Comparison of ENCODE assay signal across 8 cellular contexts in the genomic region with DNA sequence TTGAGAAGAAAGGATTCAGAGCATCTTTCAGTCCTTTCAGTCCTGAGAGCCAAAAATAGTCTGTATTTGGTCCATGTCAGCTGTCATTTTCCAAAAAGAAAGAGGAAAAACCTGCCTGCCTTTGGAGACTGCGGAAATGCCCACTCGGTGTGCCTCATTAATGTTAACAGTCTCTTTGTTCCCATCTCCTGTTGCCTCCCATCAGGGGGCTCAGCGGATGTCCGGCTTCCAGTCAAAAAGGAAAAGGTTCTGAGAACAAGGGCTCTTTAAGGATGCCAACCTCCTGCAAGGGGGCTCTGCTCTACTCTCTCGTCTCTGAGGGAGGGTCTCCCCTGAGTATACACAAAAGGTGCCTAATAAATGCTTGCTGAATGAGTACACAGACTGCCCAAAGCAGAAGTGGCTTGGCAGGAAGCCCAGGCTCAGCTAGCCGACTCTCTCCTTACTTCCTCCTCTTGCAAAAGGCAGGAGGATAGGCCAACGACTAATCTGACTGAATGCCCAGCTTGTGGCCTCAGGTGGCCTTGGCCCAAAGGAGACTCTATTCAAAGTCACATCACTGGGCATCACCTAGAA. TPM values are rescaled to one million over a fixed set of nuclear protein-coding genes. Genes with fewer than 3 reads are reported as not detected.
DNase-seq lines count a peak whose midpoint lies in the region; ATAC-seq and TF ChIP-seq lines count a peak whose summit lies in the region.

No MANE protein-coding gene starts in this region.

- H3K36me3 Mint-ChIP-seq in activated CD8-positive, alpha-beta T cell treated with anti-CD3 and anti-CD28 coated beads, Interleukin-2, amount 10 ng/mL, durations not matched to agents 7 days and 5 days (ENCODE audit: low read depth): peaks cover 37% of the 10 kb centered on the region

- H3K36me3 ChIP-seq in MG63 (peaks cover 42% of the 10 kb centered on the region), OCI-LY7 (ENCODE audit: insufficient read depth, low read length) (peaks cover 29% of the 10 kb centered on the region)

- BruUV-seq in OCI-LY7 (replicated peaks; lab: Mats Ljungman, UMichigan): no TSS peak

- H3K4me3 ChIP-seq in MG63 (no peak overlapping the region), OCI-LY7 (ENCODE audit: low read depth, low read length, poor library complexity, severe bottlenecking) (no peak overlapping the region)

- CTCF ChIA-PET in OCI-LY7 (lab: Charles Lee; ENCODE audit: unreplicated experiment): no interaction called here
- CTCF ChIA-PET in activated CD8-positive, alpha-beta T cell treated with anti-CD3 and anti-CD28 coated beads, Interleukin-2, amount 10 ng/mL, durations not matched to agents 7 days and 5 days (lab: Charles Lee): interaction anchor here (0.7 to 7.6 kb wide), 5 partner anchors 12 to 192 kb away, joined by 5 to 133 read pairs (median 54); a partner anchor contains a TSS

- peak; percentile 64 for DNase-seq in AG08396 (ENCODE audit: low spot score)
- peak; percentile 71 for DNase-seq in MG63
- peak in 40 of 58 donors; percentile 7 to 84 (median 40) for DNase-seq in anterior cingulate cortex (lab: John Stamatoyannopoulos, UW)
- DNase-seq in iPS-NIHi7 (ENCODE audit: extremely low spot score): peak; percentile 71
- DNase-seq in OCI-LY7 (ENCODE audit: low spot score): no peak
- no peak for DNase-seq in NK-92 treated with Interleukin-12 subunit alpha and Interleukin-12 subunit beta, amount 100 ng/mL, for 24 hours (lab: John Stamatoyannopoulos, UW)
- no peak for DNase-seq in activated CD8-positive, alpha-beta T cell treated with anti-CD3 and anti-CD28 coated beads, Interleukin-2, amount 10 ng/mL, durations not matched to agents 7 days and 5 days
- DNase-seq in GM10266 (ENCODE audit: extremely low spot score): no peak

- H3K4me3 Mint-ChIP-seq in activated CD8-positive, alpha-beta T cell treated with anti-CD3 and anti-CD28 coated beads, Interleukin-2, amount 10 ng/mL, durations not matched to agents 7 days and 5 days: no peak overlapping the region

- ATAC-seq in activated CD8-positive, alpha-beta T cell treated with anti-CD3 and anti-CD28 coated beads, Interleukin-2, amount 10 ng/mL, durations not matched to agents 7 days and 5 days: no peak

- no peaks in the 10 kb centered on the region for H3K9me3 Mint-ChIP-seq in activated CD8-positive, alpha-beta T cell treated with anti-CD3 and anti-CD28 coated beads, Interleukin-2, amount 10 ng/mL, durations not matched to agents 7 days and 5 days (ENCODE audit: insufficient read depth)

- no peak overlapping the region for H3K27ac ChIP-seq in OCI-LY7 (ENCODE audit: low read depth, low read length, poor library complexity, severe bottlenecking)

- no peak overlapping the region for H2AFZ ChIP-seq in OCI-LY7 (ENCODE audit: low read length)

- no peaks in the 10 kb centered on the region for H3K27me3 Mint-ChIP-seq in activated CD8-positive, alpha-beta T cell treated with anti-CD3 and anti-CD28 coated beads, Interleukin-2, amount 10 ng/mL, durations not matched to agents 7 days and 5 days (ENCODE audit: low read depth)

- H3K9me3 ChIP-seq in MG63: no peaks in the 10 kb centered on the region
- H3K9me3 ChIP-seq in OCI-LY7 (ENCODE audit: low read length): no peaks in the 10 kb centered on the region

- H3K4me1 Mint-ChIP-seq in activated CD8-positive, alpha-beta T cell treated with anti-CD3 and anti-CD28 coated beads, Interleukin-2, amount 10 ng/mL, durations not matched to agents 7 days and 5 days (ENCODE audit: low read depth): peaks cover 21% of the 10 kb centered on the region

- no peaks in the 10 kb centered on the region for H3K9me2 ChIP-seq in OCI-LY7 (ENCODE audit: insufficient read depth, low read length)

- no peaks in the 10 kb centered on the region for H3K4me1 ChIP-seq in OCI-LY7 (ENCODE audit: insufficient read depth, low read length, poor library complexity, severe bottlenecking)

- H3K79me2 ChIP-seq in OCI-LY7 (ENCODE audit: insufficient read depth, low read depth, low read length): no peaks in the 10 kb centered on the region

- H3K27me3 ChIP-seq in MG63: no peaks in the 10 kb centered on the region

- H3K27ac Mint-ChIP-seq in activated CD8-positive, alpha-beta T cell treated with anti-CD3 and anti-CD28 coated beads, Interleukin-2, amount 10 ng/mL, durations not matched to agents 7 days and 5 days: no peak overlapping the region

- POLR2A ChIA-PET in OCI-LY7 (lab: Charles Lee): interaction anchor here (0.6 to 1.2 kb wide), 2 partner anchors 76 to 133 kb away, joined by 3 to 4 read pairs; no protein-coding TSS in a partner anchor
- POLR2A ChIA-PET in activated CD8-positive, alpha-beta T cell treated with anti-CD3 and anti-CD28 coated beads, Interleukin-2, amount 10 ng/mL, durations not matched to agents 7 days and 5 days (lab: Charles Lee): interaction anchor here (2.2 kb wide), 1 partner anchor 34 kb away, joined by 7 read pairs; no protein-coding TSS in a partner anchor

- H4K20me1 ChIP-seq in OCI-LY7 (ENCODE audit: insufficient read depth, low read length): no peaks in the 10 kb centered on the region

- H3K4me2 ChIP-seq in OCI-LY7 (ENCODE audit: low read length): no peak overlapping the region

- TF ChIP-seq CTCF in OCI-LY7 (conservative IDR thresholded peaks at IDR 0.05; ENCODE audit: low read length) (no peak), GM10266 (IDR thresholded peaks at IDR 0.05; ENCODE audit: control insufficient read depth, insufficient read depth, low read depth, missing control alignments) (no peak)

- intact Hi-C loops in OCI-LY7 (cut with micrococcal nuclease; ENCODE audit: unreplicated experiment): loop anchor here (5.0 kb wide), 2 partner anchors 34 to 51 kb away; a partner anchor contains a TSS

RNA-seq across cellular contexts. Expression of a gene that starts 17.3 kb away (rescaled TPM):
- total RNA-seq in MG63 (2014; rRNA removed; shearing (Covaris generic); ENCODE audit: low replicate concordance): 26.1 and 115 TPM in 2 replicates
- total RNA-seq in OCI-LY7 (2014; rRNA removed; shearing (Covaris generic)): 73.6 and 105 TPM in 2 replicates
- 116 and 123 TPM in 2 replicates for total RNA-seq in OCI-LY7 (2022)
- total RNA-seq in activated CD8-positive, alpha-beta T cell treated with anti-CD3 and anti-CD28 coated beads, Interleukin-2, amount 10 ng/mL, durations not matched to agents 7 days and 5 days: 10 to 100 TPM; 66.0 to 78.4 TPM

RNA-seq across cellular contexts. Expression of a gene that starts 32.5 kb away (rescaled TPM):
- 0.69 and 4.0 TPM in 2 replicates for total RNA-seq in MG63 (2014; rRNA removed; shearing (Covaris generic); ENCODE audit: low replicate concordance)
- 12.2 and 17.0 TPM in 2 replicates for total RNA-seq in OCI-LY7 (2014; rRNA removed; shearing (Covaris generic))
- 14.0 and 15.1 TPM in 2 replicates for total RNA-seq in OCI-LY7 (2022)
- 1 to 10 TPM; 4.8 to 5.0 TPM for total RNA-seq in activated CD8-positive, alpha-beta T cell treated with anti-CD3 and anti-CD28 coated beads, Interleukin-2, amount 10 ng/mL, durations not matched to agents 7 days and 5 days

RNA-seq across cellular contexts. Expression of a gene that starts 35.0 kb away (rescaled TPM):
- 6.7 and 26.1 TPM in 2 replicates for total RNA-seq in MG63 (2014; rRNA removed; shearing (Covaris generic); ENCODE audit: low replicate concordance)
- 0.28 and 1.6 TPM in 2 replicates for total RNA-seq in OCI-LY7 (2014; rRNA removed; shearing (Covaris generic))
- total RNA-seq in OCI-LY7 (2022): 2.5 and 3.4 TPM in 2 replicates
- total RNA-seq in activated CD8-positive, alpha-beta T cell treated with anti-CD3 and anti-CD28 coated beads, Interleukin-2, amount 10 ng/mL, durations not matched to agents 7 days and 5 days: 1 to 10 TPM; 2.8 to 3.0 TPM

RNA-seq across cellular contexts. Expression of a gene that starts 41.3 kb away (rescaled TPM):
- total RNA-seq in MG63 (2014; rRNA removed; shearing (Covaris generic); ENCODE audit: low replicate concordance): 768 and 1,491 TPM in 2 replicates
- total RNA-seq in OCI-LY7 (2014; rRNA removed; shearing (Covaris generic)): 930 and 1,152 TPM in 2 replicates
- total RNA-seq in OCI-LY7 (2022): 2,557 and 2,633 TPM in 2 replicates
- total RNA-seq in activated CD8-positive, alpha-beta T cell treated with anti-CD3 and anti-CD28 coated beads, Interleukin-2, amount 10 ng/mL, durations not matched to agents 7 days and 5 days: 1,000 to 10,000 TPM; 1,988 to 2,040 TPM

RNA-seq across cellular contexts. Expression of a gene that starts 43.4 kb away (rescaled TPM):
- 445 and 645 TPM in 2 replicates for total RNA-seq in MG63 (2014; rRNA removed; shearing (Covaris generic); ENCODE audit: low replicate concordance)
- total RNA-seq in OCI-LY7 (2014; rRNA removed; shearing (Covaris generic)): 0.22 TPM in 1 of 2 replicates, not detected in the other
- total RNA-seq in OCI-LY7 (2022): 0.46 and 0.99 TPM in 2 replicates
- total RNA-seq in activated CD8-positive, alpha-beta T cell treated with anti-CD3 and anti-CD28 coated beads, Interleukin-2, amount 10 ng/mL, durations not matched to agents 7 days and 5 days: 10 to 100 TPM in 1 of 2 experiments, 1 to 10 TPM in 1; 10.0 to 12.7 TPM

Comparison
In these comparisons a context has a peak if more than half of its experiments do, and no peak if none do; other contexts are left out.
1. DNase-seq: peak in AG08396 (single experiment), MG63 (single experiment), anterior cingulate cortex (40 of 58) and iPS-NIHi7 (single experiment); none in OCI-LY7 (single experiment), NK-92 treated with Interleukin-12 subunit alpha and Interleukin-12 subunit beta, amount 100 ng/mL, for 24 hours (single experiment), activated CD8-positive, alpha-beta T cell treated with anti-CD3 and anti-CD28 coated beads, Interleukin-2, amount 10 ng/mL, durations not matched to agents 7 days and 5 days (single experiment) and GM10266 (single experiment).